ENCODE assay signal across 8 cellular contexts in the genomic region with DNA sequence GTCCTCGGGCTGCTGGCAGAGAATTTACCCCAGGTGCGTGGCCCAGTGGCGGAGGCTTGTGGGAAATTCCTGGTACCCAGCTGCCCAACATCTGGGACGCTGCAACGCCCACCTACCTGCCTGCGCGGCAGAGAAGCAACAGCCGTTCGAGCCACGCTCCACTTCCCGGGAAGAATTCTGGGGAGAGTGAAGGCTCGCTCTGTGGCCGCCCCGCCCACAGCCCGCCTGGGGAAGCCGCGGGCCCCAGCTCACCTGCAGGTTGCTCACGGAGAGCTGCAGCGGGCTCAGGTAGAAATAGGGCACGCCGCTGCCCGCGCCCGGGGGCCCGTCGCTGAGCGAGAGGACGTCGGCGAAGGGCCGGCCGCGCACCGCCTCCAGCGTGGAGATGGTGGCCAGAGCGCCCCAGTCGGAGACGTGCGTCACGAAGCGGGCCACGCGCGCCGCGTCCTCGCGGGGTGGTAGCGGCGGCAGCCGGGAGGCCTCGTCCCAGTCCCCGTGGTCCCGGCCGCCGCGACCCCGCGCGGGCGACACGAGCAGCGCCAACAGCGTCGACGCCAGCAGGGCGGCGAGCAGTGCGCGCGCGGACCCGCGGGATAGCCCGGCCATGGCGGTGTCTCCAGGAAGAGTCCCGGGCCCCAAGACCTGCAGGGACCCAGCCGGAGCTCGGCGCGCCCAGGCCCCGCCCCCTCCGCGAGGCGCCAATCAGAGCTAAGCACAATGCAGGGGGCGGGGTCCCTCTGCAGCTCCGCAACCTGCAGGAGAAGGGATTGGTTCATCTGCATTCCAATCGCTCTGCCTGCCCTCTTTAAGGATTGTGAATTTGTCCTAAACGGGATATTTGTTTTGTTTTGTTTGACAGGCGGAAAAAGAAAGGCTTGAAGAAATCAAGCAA. TPM values are rescaled to one million over a fixed set of nuclear protein-coding genes. Genes with fewer than 3 reads are reported as not detected.
DNase-seq lines count a peak whose midpoint lies in the region; TF ChIP-seq lines count a peak whose summit lies in the region.

Gene CREG1 (minus strand): TSS at position 627 of the 892 bp plus-strand sequence.

- peak within 1 kb of the TSS; percentile 90 for H3K4me2 ChIP-seq in MM.1S (ENCODE audit: low read depth, low read length)
- H3K4me2 ChIP-seq in neural cell (ENCODE audit: low read length): peak within 1 kb of the TSS; percentile 98

- peak; percentile 5; the same call in 1 of the 2 replicates for TF ChIP-seq CTCF in MM.1S (IDR thresholded peaks at IDR 0.05; ENCODE audit: low read length)
- peak; percentile 59 for TF ChIP-seq CTCF in neural cell (IDR thresholded peaks at IDR 0.05; ENCODE audit: poor library complexity, severe bottlenecking)
- TF ChIP-seq CTCF in stomach (IDR thresholded peaks at IDR 0.05): no peak

- H3K36me3 ChIP-seq in ES-I3 (ENCODE audit: insufficient read depth, low read length): no peaks in the 10 kb centered on the region
- no peaks in the 10 kb centered on the region for H3K36me3 ChIP-seq in HAP-1 (replicated peaks)
- no peaks in the 10 kb centered on the region for H3K36me3 ChIP-seq in MM.1S (replicated peaks; ENCODE audit: insufficient read depth, low read length)
- H3K36me3 ChIP-seq in neural cell (ENCODE audit: insufficient read depth, low read length): no peaks in the 10 kb centered on the region
- no peaks in the 10 kb centered on the region for H3K36me3 ChIP-seq in stomach

- H2AFZ ChIP-seq in MM.1S (ENCODE audit: low read length): peak within 1 kb of the TSS; percentile 81
- H2AFZ ChIP-seq in neural cell (ENCODE audit: low read depth, low read length): peak within 1 kb of the TSS; percentile 75

- H3K27ac ChIP-seq in MM.1S (ENCODE audit: low read length) (peak within 1 kb of the TSS; percentile 9; the same call in 1 of the 2 replicates), neural cell (ENCODE audit: low read length) (peak within 1 kb of the TSS; percentile 32), stomach (peak within 1 kb of the TSS; percentile 84 to 98 (median 91))

- no peaks in the 10 kb centered on the region for H3K9me3 ChIP-seq in ES-I3 (ENCODE audit: control insufficient read depth, insufficient read depth, low read length)
- H3K9me3 ChIP-seq in HAP-1: no peaks in the 10 kb centered on the region
- H3K9me3 ChIP-seq in MM.1S (replicated peaks; ENCODE audit: insufficient read depth, low read length): no peaks in the 10 kb centered on the region
- H3K9me3 ChIP-seq in neural cell (ENCODE audit: low read length): no peaks in the 10 kb centered on the region
- H3K9me3 ChIP-seq in stomach: no peaks in the 10 kb centered on the region

- TF ChIP-seq RAD21 in neural cell (conservative IDR thresholded peaks at IDR 0.05): no peak

- H3K4me3 ChIP-seq in HAP-1 (peak within 1 kb of the TSS; percentile 51), MM.1S (ENCODE audit: low read length) (peak within 1 kb of the TSS; percentile 84), neural cell (ENCODE audit: low read length) (peak within 1 kb of the TSS; percentile 90), stomach (peak within 1 kb of the TSS; percentile 74 to 91 (median 87))

- H3K9me2 ChIP-seq in MM.1S (replicated peaks; ENCODE audit: insufficient read depth, low read length): no peaks in the 10 kb centered on the region
- H3K9me2 ChIP-seq in neural cell (ENCODE audit: insufficient read depth, low read length): no peaks in the 10 kb centered on the region

- peak in 1 of 4 donors; percentile 37 for TF ChIP-seq POLR2A in stomach (IDR thresholded peaks at IDR 0.05)

- intact Hi-C loops in stomach (cut with DNase I; ENCODE audit: low total_unique reads): no loop called here

- TF ChIP-seq EP300 in neural cell (conservative IDR thresholded peaks at IDR 0.05; ENCODE audit: poor library complexity, severe bottlenecking) (peak; percentile 60), stomach (IDR thresholded peaks at IDR 0.05) (no peak)

- H3K4me1 ChIP-seq in ES-I3 (ENCODE audit: insufficient read depth, low read length) (0 out of 2 replicates have a peak, but pooled peaks cover 3% of the 10 kb centered on the region), HAP-1 (peaks cover 15% of the 10 kb centered on the region), MM.1S (ENCODE audit: low read length) (peaks cover 33% of the 10 kb centered on the region), stomach (peaks cover 24 to 65% (median 44%) of the 10 kb centered on the region in 4 donors)

- H3K27me3 ChIP-seq in HAP-1 (ENCODE audit: low read depth) (no peaks in the 10 kb centered on the region), MM.1S (replicated peaks; ENCODE audit: insufficient read depth, low read length) (no peaks in the 10 kb centered on the region), neural cell (ENCODE audit: insufficient read depth, low read depth, low read length) (no peaks in the 10 kb centered on the region), stomach (no peaks in the 10 kb centered on the region)

- H3F3A ChIP-seq in MM.1S (ENCODE audit: insufficient read depth, low read length): peaks cover 7% of the 10 kb centered on the region; the same call in 1 of the 2 replicates
- no peaks in the 10 kb centered on the region for H3F3A ChIP-seq in neural cell (ENCODE audit: insufficient read depth, low read length, poor library complexity, severe bottlenecking)

- peak; percentile 96 to 97 for DNase-seq in HAP-1 (ENCODE audit: low spot score in 2 of 2)
- DNase-seq in MM.1S: peak; percentile 97
- peak; percentile 85 for DNase-seq in SIG-M5 (lab: John Stamatoyannopoulos, UW)
- peak; percentile 82 for DNase-seq in activated gamma-delta T cell (lab: John Stamatoyannopoulos, UW)
- peak; percentile 77 for DNase-seq in fibroblast of the conjunctiva (ENCODE audit: low read depth)
- DNase-seq in stomach: peak; percentile 96

- H4K20me1 ChIP-seq in MM.1S (ENCODE audit: insufficient read depth, low read length) (no peaks in the 10 kb centered on the region), neural cell (ENCODE audit: insufficient read depth) (no peaks in the 10 kb centered on the region)

- peaks cover 37% of the 10 kb centered on the region for H3K79me2 ChIP-seq in MM.1S (ENCODE audit: low read length)
- H3K79me2 ChIP-seq in neural cell (replicated peaks; ENCODE audit: insufficient read depth, low read length): no peaks in the 10 kb centered on the region

- WGBS in stomach, 5 donors: 0 to 4% (median 1%) methylated on average over 32 to 90 of the region's 90 CpGs

- in situ Hi-C loops in HAP-1 (cut with MboI; ENCODE audit: low sequenced_read_pairs): no loop called here

- H3K9ac ChIP-seq in ES-I3 (ENCODE audit: low read depth, low read length): peak within 1 kb of the TSS; percentile 73
- peak within 1 kb of the TSS; percentile 56 for H3K9ac ChIP-seq in MM.1S (ENCODE audit: low read length)
- H3K9ac ChIP-seq in neural cell (ENCODE audit: low read length): peak within 1 kb of the TSS; percentile 67

TF ChIP-seq in neural cell, 6 proteins besides CTCF, POLR2A, EP300 and RAD21:
- TF ChIP-seq MXI1 (conservative IDR thresholded peaks at IDR 0.05; ENCODE audit: poor library complexity, severe bottlenecking) (peak; percentile 87), SMC3 (conservative IDR thresholded peaks at IDR 0.05; ENCODE audit: poor library complexity) (peak; percentile 42), TAF1 (IDR thresholded peaks at IDR 0.05; ENCODE audit: low read depth) (no peak), EZH2 (IDR thresholded peaks at IDR 0.05; ENCODE audit: borderline replicate concordance, insufficient read depth, low read length, poor library complexity, severe bottlenecking) (no peak), POLR2AphosphoS5 (IDR thresholded peaks at IDR 0.05) (peak; percentile 77)
- TF ChIP-seq, protein P1, sequence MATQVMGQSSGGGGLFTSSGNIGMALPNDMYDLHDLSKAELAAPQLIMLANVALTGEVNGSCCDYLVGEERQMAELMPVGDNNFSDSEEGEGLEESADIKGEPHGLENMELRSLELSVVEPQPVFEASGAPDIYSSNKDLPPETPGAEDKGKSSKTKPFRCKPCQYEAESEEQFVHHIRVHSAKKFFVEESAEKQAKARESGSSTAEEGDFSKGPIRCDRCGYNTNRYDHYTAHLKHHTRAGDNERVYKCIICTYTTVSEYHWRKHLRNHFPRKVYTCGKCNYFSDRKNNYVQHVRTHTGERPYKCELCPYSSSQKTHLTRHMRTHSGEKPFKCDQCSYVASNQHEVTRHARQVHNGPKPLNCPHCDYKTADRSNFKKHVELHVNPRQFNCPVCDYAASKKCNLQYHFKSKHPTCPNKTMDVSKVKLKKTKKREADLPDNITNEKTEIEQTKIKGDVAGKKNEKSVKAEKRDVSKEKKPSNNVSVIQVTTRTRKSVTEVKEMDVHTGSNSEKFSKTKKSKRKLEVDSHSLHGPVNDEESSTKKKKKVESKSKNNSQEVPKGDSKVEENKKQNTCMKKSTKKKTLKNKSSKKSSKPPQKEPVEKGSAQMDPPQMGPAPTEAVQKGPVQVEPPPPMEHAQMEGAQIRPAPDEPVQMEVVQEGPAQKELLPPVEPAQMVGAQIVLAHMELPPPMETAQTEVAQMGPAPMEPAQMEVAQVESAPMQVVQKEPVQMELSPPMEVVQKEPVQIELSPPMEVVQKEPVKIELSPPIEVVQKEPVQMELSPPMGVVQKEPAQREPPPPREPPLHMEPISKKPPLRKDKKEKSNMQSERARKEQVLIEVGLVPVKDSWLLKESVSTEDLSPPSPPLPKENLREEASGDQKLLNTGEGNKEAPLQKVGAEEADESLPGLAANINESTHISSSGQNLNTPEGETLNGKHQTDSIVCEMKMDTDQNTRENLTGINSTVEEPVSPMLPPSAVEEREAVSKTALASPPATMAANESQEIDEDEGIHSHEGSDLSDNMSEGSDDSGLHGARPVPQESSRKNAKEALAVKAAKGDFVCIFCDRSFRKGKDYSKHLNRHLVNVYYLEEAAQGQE (IDR thresholded peaks at IDR 0.05; ENCODE audit: borderline replicate concordance): peak; percentile 11

RNA-seq across cellular contexts. Expression of gene CREG1, which starts in this region (rescaled TPM):
- polyA plus RNA-seq in neural cell (49.9 and 62.9 TPM in 2 replicates), stomach (10 to 100 TPM; 44.6 to 70.3 (median 65.9) TPM)
- 26.8 and 27.1 TPM in 2 replicates for polyA minus RNA-seq in neural cell
- total RNA-seq in stomach: 100 to 1,000 TPM in 2 of 5 donors, 10 to 100 TPM in 3; 74.9 to 120 (median 87.7) TPM

Comparison
In these comparisons a context has a peak if more than half of its experiments do, and no peak if none do; other contexts are left out.
1. Peak in every context shown above with its lines: DNase-seq, H3K4me3 ChIP-seq and H3K27ac ChIP-seq.
2. H3K27ac ChIP-seq: peak in every context shown above with its lines; median percentile 91 in stomach; 32 in neural cell; 9 in MM.1S.
3. CTCF ChIP-seq: peak in MM.1S (single experiment) and neural cell (single experiment); none in stomach (0 of 7).